In genomic region chr22:33986954-33987353, GRCh38 we compare ENCODE assay signal across 18 cellular contexts.
"Had no signal": no experiment of that assay in that cellular context is flagged by ENCODE, and none has a peak within 500 bp of the region (broad histone marks: within the 10 kb centered on the region; RNA-seq: fewer than 3 reads in every experiment).

No MANE protein-coding gene starts in this region.

- H3K27ac ChIP-seq: dorsolateral prefrontal cortex, gastrocnemius medialis, heart right ventricle, stomach, transverse colon had no signal

- H3K4me1 Mint-ChIP-seq: naive thymus-derived CD8-positive, alpha-beta T cell had no signal

- H3K4me3 Mint-ChIP-seq: naive thymus-derived CD8-positive, alpha-beta T cell had no signal

- H3K9me3 ChIP-seq: gastrocnemius medialis, heart right ventricle, mucosa of descending colon, stomach, thoracic aorta, transverse colon had no signal

- DNase-seq: cortex of kidney; dorsolateral prefrontal cortex; effector CD8-positive, alpha-beta T cell; gastrocnemius medialis; heart right ventricle; hypothalamus; kidney glomerular epithelial cell; mammary epithelial cell; mucosa of descending colon; naive thymus-derived CD8-positive, alpha-beta T cell; stimulated activated CD4-positive, alpha-beta T cell treated with anti-CD3 and anti-CD28 coated beads, Interleukin-2, amount 100 ng/mL, for 24 hours; stimulated activated CD4-positive, alpha-beta T cell treated with anti-CD3 and anti-CD28 coated beads, Interleukin-4, amount 100 ng/mL, for 4 hours; stimulated activated naive CD4-positive, alpha-beta T cell; stomach; substantia nigra; transverse colon had no signal

- H3K4me3 ChIP-seq: dorsolateral prefrontal cortex, gastrocnemius medialis, heart right ventricle, mucosa of descending colon, stomach, thoracic aorta, transverse colon had no signal

- H3K27me3 ChIP-seq: gastrocnemius medialis, stomach, transverse colon had no signal

- ATAC-seq: gastrocnemius medialis; heart right ventricle; mucosa of descending colon; naive thymus-derived CD8-positive, alpha-beta T cell; sciatic nerve had no signal

- H3K4me1 ChIP-seq: gastrocnemius medialis, heart right ventricle, transverse colon had no signal

- H3K36me3 Mint-ChIP-seq: naive thymus-derived CD8-positive, alpha-beta T cell had no signal

- H3K36me3 ChIP-seq: gastrocnemius medialis, heart right ventricle, stomach, thoracic aorta, transverse colon had no signal
